In genomic region chr7:158270106-158270775, GRCh38 we compare ENCODE assay signal across 14 cellular contexts.
DNase-seq lines count a peak whose midpoint lies in the region; ATAC-seq and TF ChIP-seq lines count a peak whose summit lies in the region.
"Had no signal": no experiment of that assay in that cellular context is flagged by ENCODE, and none has a peak within 500 bp of the region (broad histone marks: within the 10 kb centered on the region; RNA-seq: fewer than 3 reads in every experiment).

No MANE protein-coding gene starts in this region.

- H3K4me1 Mint-ChIP-seq in glutamatergic neuron (ENCODE audit: low read depth, unreplicated experiment) (peaks cover 5% of the 10 kb centered on the region), osteocyte (ENCODE audit: unreplicated experiment) (no peaks in the 10 kb centered on the region)

- H3K9me3 Mint-ChIP-seq in glutamatergic neuron (ENCODE audit: unreplicated experiment) (peaks cover 13% of the 10 kb centered on the region), osteocyte (ENCODE audit: unreplicated experiment) (peaks cover 14% of the 10 kb centered on the region)

- H3K4me3 ChIP-seq in right atrium auricular region: no peak overlapping the region
- H3K4me3 ChIP-seq in upper lobe of right lung: no peak overlapping the region
- H3K4me3 ChIP-seq: GM12878 had no signal

- intact Hi-C loops in left ventricle myocardium superior (cut with micrococcal nuclease) (no loop called here), upper lobe of right lung (cut with DNase I) (no loop called here)

- H3K36me3 Mint-ChIP-seq in glutamatergic neuron (ENCODE audit: unreplicated experiment) (peaks cover 15% of the 10 kb centered on the region), osteocyte (ENCODE audit: unreplicated experiment) (no peaks in the 10 kb centered on the region)

- H3K27ac ChIP-seq in right atrium auricular region (no peak overlapping the region), upper lobe of right lung (no peak overlapping the region)

- DNase-seq in left ventricle myocardium superior (peak; percentile 10), right atrium auricular region (ENCODE audit: low spot score) (no peak), glutamatergic neuron (peak; percentile 16), osteocyte (ENCODE audit: extremely low spot score, unreplicated experiment) (peak; percentile 71), upper lobe of right lung (peak; percentile 53), Kasumi-1 (lab: John Stamatoyannopoulos, UW) (no peak), NCI-H1105 (lab: John Stamatoyannopoulos, UW) (no peak)
- no peak for DNase-seq in activated CD8-positive, alpha-beta memory T cell treated with anti-CD3 and anti-CD28 coated beads for 24 hours
- DNase-seq: HCEC 1CT, NCI-H1048, NCI-H1694, NCI-H69, SHP77 treated with DMSO at 0.1 percent for 48 hours had no signal

- ATAC-seq in left ventricle myocardium superior: no peak
- peak; percentile 5 for ATAC-seq in upper lobe of right lung
- ATAC-seq: GM12878 had no signal

- TF ChIP-seq CTCF in right atrium auricular region (IDR thresholded peaks at IDR 0.05) (no peak), glutamatergic neuron (IDR thresholded peaks at IDR 0.05; ENCODE audit: partially characterized antibody, unreplicated experiment) (no peak), osteocyte (IDR thresholded peaks at IDR 0.05) (no peak), upper lobe of right lung (IDR thresholded peaks at IDR 0.05) (no peak)

- H3K27ac Mint-ChIP-seq in glutamatergic neuron (ENCODE audit: unreplicated experiment): no peak overlapping the region
- no peak overlapping the region for H3K27ac Mint-ChIP-seq in osteocyte (ENCODE audit: unreplicated experiment)

- H3K4me3 Mint-ChIP-seq in glutamatergic neuron (ENCODE audit: unreplicated experiment) (no peak overlapping the region), osteocyte (ENCODE audit: unreplicated experiment) (no peak overlapping the region)

- H3K27me3 Mint-ChIP-seq in glutamatergic neuron (ENCODE audit: unreplicated experiment) (peaks cover 11% of the 10 kb centered on the region), osteocyte (ENCODE audit: unreplicated experiment) (no peaks in the 10 kb centered on the region)

- H3K9me3 ChIP-seq in right atrium auricular region (no peaks in the 10 kb centered on the region), upper lobe of right lung (no peaks in the 10 kb centered on the region)

- H3K4me1 ChIP-seq in right atrium auricular region: no peaks in the 10 kb centered on the region
- no peaks in the 10 kb centered on the region for H3K4me1 ChIP-seq in upper lobe of right lung

- no peaks in the 10 kb centered on the region for H3K27me3 ChIP-seq in right atrium auricular region
- no peaks in the 10 kb centered on the region for H3K27me3 ChIP-seq in upper lobe of right lung

- H3K36me3 ChIP-seq in right atrium auricular region: no peaks in the 10 kb centered on the region
- no peaks in the 10 kb centered on the region for H3K36me3 ChIP-seq in upper lobe of right lung

Comparison
In these comparisons a context has a peak if more than half of its experiments do, and no peak if none do; other contexts are left out.
1. DNase-seq: peak in left ventricle myocardium superior (single experiment), glutamatergic neuron (single experiment), osteocyte (single experiment) and upper lobe of right lung (single experiment); none in right atrium auricular region (single experiment), Kasumi-1 (0 of 2), NCI-H1105 (single experiment) and activated CD8-positive, alpha-beta memory T cell treated with anti-CD3 and anti-CD28 coated beads for 24 hours (single experiment).